Comparison of ENCODE assay signal across 30 cellular contexts in genomic region chr6:13113376-13113775, GRCh38.
"Had no signal": no experiment of that assay in that cellular context is flagged by ENCODE, and none has a peak within 500 bp of the region (broad histone marks: within the 10 kb centered on the region; RNA-seq: fewer than 3 reads in every experiment).

No MANE protein-coding gene starts in this region.

- H3K27me3 ChIP-seq: adrenal gland, body of pancreas had no signal

- ATAC-seq: activated CD8-positive, alpha-beta T cell treated with anti-CD3 and anti-CD28 coated beads, Interleukin-2, amount 10 ng/mL, durations not matched to agents 7 days and 5 days; activated naive CD4-positive, alpha-beta T cell treated with anti-CD3 and anti-CD28 coated beads, Interleukin-2, amount 50 U/mL, for 72 hours; K562; T-cell; T-helper 17 cell had no signal

- DNase-seq: activated CD4-positive, alpha-beta T cell treated with anti-CD3 and anti-CD28 coated beads for 1 hour; activated CD4-positive, alpha-beta T cell treated with anti-CD3 and anti-CD28 coated beads for 48 hours; activated CD4-positive, alpha-beta T cell treated with anti-CD3 and anti-CD28 coated beads, Interleukin-2, amount 50 U/mL, for 48 hours; activated CD4-positive, CD25-positive, alpha-beta regulatory T cell; activated CD8-positive, alpha-beta T cell treated with anti-CD3 and anti-CD28 coated beads, Interleukin-2, amount 10 ng/mL, durations not matched to agents 7 days and 5 days; activated gamma-delta T cell; activated naive CD4-positive, alpha-beta T cell treated with Interleukin-2 at 50 U/mL for 16 hours; activated T-cell treated with anti-CD3 and anti-CD28 coated beads, Interleukin-2, amount 50 U/mL, for 24 hours; adrenal gland; central memory CD4-positive, alpha-beta T cell; IMR-90; NCI-H1048; NCI-H1436; NCI-H1694; NCI-H1930; NCI-H2081 treated with DMSO at 0.1 percent for 48 hours; NCI-H2171; NCI-H510A; NCI-H526; NCI-H748 treated with DMSO at 0.1 percent for 48 hours; NK-92 treated with Interleukin-12 subunit alpha and Interleukin-12 subunit beta, amount 100 ng/mL, for 24 hours; Right ventricle myocardium superior; T-cell; T-helper 17 cell; WERI-Rb-1 had no signal

- H3K36me3 ChIP-seq: adrenal gland, WERI-Rb-1 had no signal

- H3K27ac ChIP-seq: adrenal gland, body of pancreas, SK-N-MC, WERI-Rb-1 had no signal

- H3K4me1 ChIP-seq: adrenal gland had no signal

- H3K4me3 ChIP-seq: adrenal gland, body of pancreas, K562, SK-N-MC had no signal

- FAIRE-seq: astrocyte, K562 had no signal

- H3K9me3 ChIP-seq: adrenal gland, body of pancreas had no signal
